1 cellular context compared by ENCODE assay signal in the genomic region with DNA sequence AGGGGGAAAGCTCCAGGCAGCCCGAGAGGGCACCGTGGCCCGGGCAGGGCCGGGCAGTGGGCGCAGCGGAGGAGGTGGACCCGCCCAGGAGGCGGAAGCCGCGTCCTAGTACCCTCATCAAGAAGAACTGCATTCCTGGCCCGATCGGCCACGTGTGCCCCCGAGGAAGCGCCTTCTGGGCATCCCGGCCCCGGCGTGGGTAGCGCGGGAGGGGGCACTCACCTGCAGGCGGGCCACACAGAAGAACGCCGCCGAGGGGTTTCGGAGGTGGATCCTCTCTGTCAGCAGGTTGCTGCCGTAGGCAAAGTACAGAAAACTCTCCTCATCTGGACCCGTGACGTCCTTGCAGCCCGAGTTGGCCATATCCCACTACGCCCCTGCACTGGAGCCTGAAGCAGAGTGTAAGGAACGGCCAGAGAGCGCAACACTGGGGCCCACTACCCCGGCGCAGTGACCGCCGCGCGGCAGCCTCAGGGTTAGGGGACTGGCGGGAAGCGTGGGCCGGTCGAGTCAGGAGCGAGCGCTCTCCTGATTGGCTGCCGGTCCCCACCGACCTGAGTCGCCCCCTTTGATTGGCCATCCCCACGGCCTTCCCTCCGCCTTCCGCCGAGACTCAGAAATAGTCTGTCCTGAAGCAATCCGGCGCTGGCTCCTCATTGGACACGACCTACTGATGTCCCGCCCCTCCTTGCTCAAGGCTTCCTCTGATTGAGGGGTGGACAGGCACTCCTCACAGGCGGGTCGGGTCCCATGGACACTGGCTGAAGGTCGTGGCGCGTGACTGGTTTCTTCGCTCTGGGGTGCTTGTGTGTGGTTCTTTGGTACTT.
TF ChIP-seq lines count a peak whose summit lies in the region.

A gene with protein sequence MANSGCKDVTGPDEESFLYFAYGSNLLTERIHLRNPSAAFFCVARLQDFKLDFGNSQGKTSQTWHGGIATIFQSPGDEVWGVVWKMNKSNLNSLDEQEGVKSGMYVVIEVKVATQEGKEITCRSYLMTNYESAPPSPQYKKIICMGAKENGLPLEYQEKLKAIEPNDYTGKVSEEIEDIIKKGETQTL (minus strand): TSS at position 483 of the 827 bp plus-strand sequence. CDS start 120 bp downstream, at position 363.

TF ChIP-seq in H1, 55 proteins besides CTCF, POLR2A, EP300 and RAD21 (continued from another document):
- no peak for TF ChIP-seq NANOG (IDR thresholded peaks at IDR 0.05; ENCODE audit: insufficient read depth, low read depth, low read length, poor library complexity, severe bottlenecking)
TF ChIP-seq in H1: peak in this region for 19.
